ENCODE assay signal across 27 cellular contexts in the genomic region with DNA sequence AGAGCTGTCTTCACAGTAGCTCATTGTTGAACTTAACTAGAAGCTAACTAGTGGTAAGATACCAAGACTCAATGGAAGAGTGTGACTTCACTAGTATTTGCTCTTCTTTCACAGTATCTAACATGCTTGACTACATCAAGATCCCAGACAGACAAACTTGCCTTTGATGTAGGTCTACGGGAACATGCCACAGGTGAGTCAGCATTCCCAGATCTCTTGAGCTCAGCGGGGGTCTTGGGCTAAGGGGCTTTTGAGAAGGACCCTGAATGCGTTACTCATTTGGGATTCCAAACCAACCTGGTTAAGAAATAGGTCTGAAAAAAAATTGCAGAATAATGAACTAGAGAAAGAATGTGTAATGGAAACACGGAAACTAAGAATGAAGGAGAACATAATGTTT.
"Had no signal": no experiment of that assay in that cellular context is flagged by ENCODE, and none has a peak within 500 bp of the region (broad histone marks: within the 10 kb centered on the region; RNA-seq: fewer than 3 reads in every experiment).

No MANE protein-coding gene starts in this region.

- H3K79me2 ChIP-seq: hepatocyte had no signal

- H3K4me3 ChIP-seq: dorsolateral prefrontal cortex, esophagus muscularis mucosa, gastroesophageal sphincter, heart left ventricle, hepatocyte, lower lobe of right lung, mucosa of descending colon, neural progenitor cell, psoas muscle, sigmoid colon, testis, tibial artery had no signal

- H3K27me3 ChIP-seq: esophagus muscularis mucosa, gastroesophageal sphincter, heart left ventricle, neural progenitor cell, sigmoid colon, testis, tibial artery had no signal

- H3K36me3 ChIP-seq: esophagus muscularis mucosa, gastroesophageal sphincter, heart left ventricle, lower lobe of right lung, neural progenitor cell, sigmoid colon, tibial artery had no signal

- H3K9me3 ChIP-seq: esophagus muscularis mucosa, gastroesophageal sphincter, heart left ventricle, lower lobe of right lung, mucosa of descending colon, psoas muscle, sigmoid colon, testis, tibial artery had no signal

- ATAC-seq: foreskin keratinocyte; gastroesophageal sphincter; heart left ventricle; left ventricle myocardium superior; lower lobe of right lung; mucosa of descending colon; natural killer cell treated with Interleukin-12 subunit alpha and Interleukin-12 subunit beta and Interleukin-15 and Interleukin-18, amount 100 ng/mL, for 72 hours; psoas muscle; right cardiac atrium; stimulated activated effector memory CD8-positive, alpha-beta T cell treated with anti-CD3 and anti-CD28 coated beads, Interleukin-12 subunit alpha, Interleukin-12 subunit beta, amount 100 ng/mL, for 72 hours; stimulated activated naive CD8-positive, alpha-beta T cell treated with anti-CD3 and anti-CD28 coated beads, Interleukin-15, Interleukin-2, amounts not matched to agents 100 U/mL and 50 U/mL, for 24 hours had no signal

- H3K27ac ChIP-seq: dorsolateral prefrontal cortex, esophagus muscularis mucosa, foreskin keratinocyte, gastroesophageal sphincter, heart left ventricle, hepatocyte, lower lobe of right lung, neural progenitor cell, psoas muscle, sigmoid colon, testis, tibial artery had no signal

- H3K4me2 ChIP-seq: hepatocyte, neural progenitor cell had no signal

- H3K9ac ChIP-seq: neural progenitor cell had no signal

- DNase-seq: dorsolateral prefrontal cortex; effector CD8-positive, alpha-beta T cell; foreskin keratinocyte; heart left ventricle; left ventricle myocardium superior; lower lobe of right lung; mucosa of descending colon; naive B cell; nucleus accumbens; posterior cingulate gyrus; psoas muscle; right cardiac atrium; sigmoid colon; stimulated activated CD4-positive, alpha-beta T cell treated with anti-CD3 and anti-CD28 coated beads, Interleukin-2, amount 100 ng/mL, for 24 hours; stimulated activated CD4-positive, alpha-beta T cell treated with anti-CD3 and anti-CD28 coated beads, Interleukin-4, amount 100 ng/mL, for 24 hours; stimulated activated naive CD8-positive, alpha-beta T cell treated with anti-CD3 and anti-CD28 coated beads, Interleukin-15, Interleukin-2, amounts not matched to agents 100 U/mL and 50 U/mL, for 24 hours; substantia nigra; testis; tibial artery had no signal

- H3K4me1 ChIP-seq: esophagus muscularis mucosa, foreskin keratinocyte, gastroesophageal sphincter, heart left ventricle, lower lobe of right lung, psoas muscle, sigmoid colon, testis, tibial artery had no signal

- FAIRE-seq: endothelial cell of umbilical vein, keratinocyte had no signal

- H2AFZ ChIP-seq: hepatocyte, neural progenitor cell had no signal
